In genomic region chr11:67628710-67629385, GRCh38 we compare ENCODE assay signal across 1 cellular context.
TF ChIP-seq lines count a peak whose summit lies in the region.

No MANE protein-coding gene starts in this region.

TF ChIP-seq in HepG2, 621 proteins besides CTCF, POLR2A, EP300 and RAD21 (continues in another document):
- TF ChIP-seq ZBTB40 (IDR thresholded peaks at IDR 0.05), result no peak
- TF ChIP-seq ZBTB40 (CRISPR knock-in tag; IDR thresholded peaks at IDR 0.05), result no peak
- TF ChIP-seq ZNF709 (CRISPR knock-in tag; IDR thresholded peaks at IDR 0.05), result no peak
- TF ChIP-seq MXI1 (IDR thresholded peaks at IDR 0.05; ENCODE audit: borderline replicate concordance, low read depth, low read length), result no peak
- no peak for TF ChIP-seq ZKSCAN1 (IDR thresholded peaks at IDR 0.05; ENCODE audit: low read length)
- TF ChIP-seq HNRNPL (IDR thresholded peaks at IDR 0.05; ENCODE audit: low read depth, low read length), result peak; percentile 71; the same call in 1 of the 2 replicates
- TF ChIP-seq, protein P1, sequence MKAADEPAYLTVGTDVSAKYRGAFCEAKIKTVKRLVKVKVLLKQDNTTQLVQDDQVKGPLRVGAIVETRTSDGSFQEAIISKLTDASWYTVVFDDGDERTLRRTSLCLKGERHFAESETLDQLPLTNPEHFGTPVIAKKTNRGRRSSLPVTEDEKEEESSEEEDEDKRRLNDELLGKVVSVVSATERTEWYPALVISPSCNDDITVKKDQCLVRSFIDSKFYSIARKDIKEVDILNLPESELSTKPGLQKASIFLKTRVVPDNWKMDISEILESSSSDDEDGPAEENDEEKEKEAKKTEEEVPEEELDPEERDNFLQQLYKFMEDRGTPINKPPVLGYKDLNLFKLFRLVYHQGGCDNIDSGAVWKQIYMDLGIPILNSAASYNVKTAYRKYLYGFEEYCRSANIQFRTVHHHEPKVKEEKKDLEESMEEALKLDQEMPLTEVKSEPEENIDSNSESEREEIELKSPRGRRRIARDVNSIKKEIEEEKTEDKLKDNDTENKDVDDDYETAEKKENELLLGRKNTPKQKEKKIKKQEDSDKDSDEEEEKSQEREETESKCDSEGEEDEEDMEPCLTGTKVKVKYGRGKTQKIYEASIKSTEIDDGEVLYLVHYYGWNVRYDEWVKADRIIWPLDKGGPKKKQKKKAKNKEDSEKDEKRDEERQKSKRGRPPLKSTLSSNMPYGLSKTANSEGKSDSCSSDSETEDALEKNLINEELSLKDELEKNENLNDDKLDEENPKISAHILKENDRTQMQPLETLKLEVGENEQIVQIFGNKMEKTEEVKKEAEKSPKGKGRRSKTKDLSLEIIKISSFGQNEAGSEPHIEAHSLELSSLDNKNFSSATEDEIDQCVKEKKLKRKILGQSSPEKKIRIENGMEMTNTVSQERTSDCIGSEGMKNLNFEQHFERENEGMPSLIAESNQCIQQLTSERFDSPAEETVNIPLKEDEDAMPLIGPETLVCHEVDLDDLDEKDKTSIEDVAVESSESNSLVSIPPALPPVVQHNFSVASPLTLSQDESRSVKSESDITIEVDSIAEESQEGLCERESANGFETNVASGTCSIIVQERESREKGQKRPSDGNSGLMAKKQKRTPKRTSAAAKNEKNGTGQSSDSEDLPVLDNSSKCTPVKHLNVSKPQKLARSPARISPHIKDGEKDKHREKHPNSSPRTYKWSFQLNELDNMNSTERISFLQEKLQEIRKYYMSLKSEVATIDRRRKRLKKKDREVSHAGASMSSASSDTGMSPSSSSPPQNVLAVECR (CRISPR knock-in tag; IDR thresholded peaks at IDR 0.05; ENCODE audit: borderline replicate concordance), result 0 out of 2 replicates have a peak, but pooled peaks have one; percentile 3
- TF ChIP-seq FOXO1 (CRISPR knock-in tag; IDR thresholded peaks at IDR 0.05), result no peak
- no peak for TF ChIP-seq KDM1A (CRISPR knock-in tag; IDR thresholded peaks at IDR 0.05)
- TF ChIP-seq ZNF234 (CRISPR knock-in tag; conservative IDR thresholded peaks at IDR 0.05), result 0 out of 2 replicates have a peak, but pooled peaks have one; percentile 39
- TF ChIP-seq ZNF879 (CRISPR knock-in tag; IDR thresholded peaks at IDR 0.05), result no peak
- no peak for TF ChIP-seq ZNF562 (CRISPR knock-in tag; IDR thresholded peaks at IDR 0.05; ENCODE audit: borderline replicate concordance)
- TF ChIP-seq FOXA1 (IDR thresholded peaks at IDR 0.05), result no peak
- TF ChIP-seq FOXA1 (CRISPR knock-in tag; IDR thresholded peaks at IDR 0.05), result no peak
- TF ChIP-seq ZNF280D (CRISPR knock-in tag; IDR thresholded peaks at IDR 0.05), result no peak; the same call in 1 of the 2 replicates
- TF ChIP-seq, protein P2, sequence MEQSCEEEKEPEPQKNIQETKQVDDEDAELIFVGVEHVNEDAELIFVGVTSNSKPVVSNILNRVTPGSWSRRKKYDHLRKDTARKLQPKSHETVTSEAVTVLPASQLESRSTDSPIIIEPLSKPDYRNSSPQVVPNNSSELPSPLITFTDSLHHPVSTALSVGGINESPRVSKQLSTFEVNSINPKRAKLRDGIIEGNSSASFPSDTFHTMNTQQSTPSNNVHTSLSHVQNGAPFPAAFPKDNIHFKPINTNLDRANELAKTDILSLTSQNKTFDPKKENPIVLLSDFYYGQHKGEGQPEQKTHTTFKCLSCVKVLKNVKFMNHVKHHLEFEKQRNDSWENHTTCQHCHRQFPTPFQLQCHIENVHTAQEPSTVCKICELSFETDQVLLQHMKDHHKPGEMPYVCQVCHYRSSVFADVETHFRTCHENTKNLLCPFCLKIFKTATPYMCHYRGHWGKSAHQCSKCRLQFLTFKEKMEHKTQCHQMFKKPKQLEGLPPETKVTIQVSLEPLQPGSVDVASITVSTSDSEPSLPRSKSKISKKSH (CRISPR knock-in tag; IDR thresholded peaks at IDR 0.05; ENCODE audit: borderline replicate concordance), result 0 out of 2 replicates have a peak, but pooled peaks have one; percentile 1
- no peak for TF ChIP-seq MAFK (conservative IDR thresholded peaks at IDR 0.05 in 1 of 2, IDR thresholded peaks at IDR 0.05 in 1 of 2; ENCODE audit: low read length in 2 of 2)
- no peak for TF ChIP-seq NFKBIZ (CRISPR knock-in tag; IDR thresholded peaks at IDR 0.05)
- no peak for TF ChIP-seq ZFYVE20 (CRISPR knock-in tag; IDR thresholded peaks at IDR 0.05; ENCODE audit: borderline replicate concordance, low read depth)
- TF ChIP-seq AGO2 (optimal IDR thresholded peaks at IDR 0.05; ENCODE audit: low read depth, low read length), result peak; percentile 39
- TF ChIP-seq WIZ (CRISPR knock-in tag; IDR thresholded peaks at IDR 0.05), result no peak
- TF ChIP-seq ZFP91 (CRISPR knock-in tag; IDR thresholded peaks at IDR 0.05; ENCODE audit: borderline replicate concordance), result peak; percentile 10; the same call in 1 of the 2 replicates
- TF ChIP-seq, protein P3, sequence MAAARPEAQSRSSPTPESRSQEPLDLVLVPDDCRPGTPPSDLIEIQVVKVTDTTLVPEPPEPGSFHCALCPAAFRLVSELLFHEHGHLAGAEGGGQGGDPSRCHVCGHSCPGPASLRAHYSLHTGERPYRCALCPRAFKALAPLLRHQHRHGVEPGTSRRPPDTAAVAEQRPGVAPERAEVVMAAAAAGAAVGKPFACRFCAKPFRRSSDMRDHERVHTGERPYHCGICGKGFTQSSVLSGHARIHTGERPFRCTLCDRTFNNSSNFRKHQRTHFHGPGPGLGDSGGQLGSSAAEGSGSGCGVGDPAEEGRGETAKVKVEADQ (CRISPR knock-in tag; IDR thresholded peaks at IDR 0.05; ENCODE audit: borderline replicate concordance), result no peak
- TF ChIP-seq ZNF431 (CRISPR knock-in tag; IDR thresholded peaks at IDR 0.05; ENCODE audit: borderline replicate concordance, low read depth), result no peak
- TF ChIP-seq, protein P4, sequence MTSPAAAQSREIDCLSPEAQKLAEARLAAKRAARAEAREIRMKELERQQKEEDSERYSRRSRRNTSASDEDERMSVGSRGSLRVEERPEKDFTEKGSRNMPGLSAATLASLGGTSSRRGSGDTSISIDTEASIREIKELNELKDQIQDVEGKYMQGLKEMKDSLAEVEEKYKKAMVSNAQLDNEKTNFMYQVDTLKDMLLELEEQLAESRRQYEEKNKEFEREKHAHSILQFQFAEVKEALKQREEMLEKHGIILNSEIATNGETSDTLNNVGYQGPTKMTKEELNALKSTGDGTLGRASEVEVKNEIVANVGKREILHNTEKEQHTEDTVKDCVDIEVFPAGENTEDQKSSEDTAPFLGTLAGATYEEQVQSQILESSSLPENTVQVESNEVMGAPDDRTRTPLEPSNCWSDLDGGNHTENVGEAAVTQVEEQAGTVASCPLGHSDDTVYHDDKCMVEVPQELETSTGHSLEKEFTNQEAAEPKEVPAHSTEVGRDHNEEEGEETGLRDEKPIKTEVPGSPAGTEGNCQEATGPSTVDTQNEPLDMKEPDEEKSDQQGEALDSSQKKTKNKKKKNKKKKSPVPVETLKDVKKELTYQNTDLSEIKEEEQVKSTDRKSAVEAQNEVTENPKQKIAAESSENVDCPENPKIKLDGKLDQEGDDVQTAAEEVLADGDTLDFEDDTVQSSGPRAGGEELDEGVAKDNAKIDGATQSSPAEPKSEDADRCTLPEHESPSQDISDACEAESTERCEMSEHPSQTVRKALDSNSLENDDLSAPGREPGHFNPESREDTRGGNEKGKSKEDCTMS (CRISPR knock-in tag; conservative IDR thresholded peaks at IDR 0.05), result no peak
- no peak for TF ChIP-seq GABPA (IDR thresholded peaks at IDR 0.05; ENCODE audit: low read depth, low read length)
- TF ChIP-seq GABPA (CRISPR knock-in tag; IDR thresholded peaks at IDR 0.05; ENCODE audit: low read depth), result no peak
- no peak for TF ChIP-seq ARHGAP35 (CRISPR knock-in tag; IDR thresholded peaks at IDR 0.05; ENCODE audit: borderline replicate concordance)
- 0 out of 2 replicates have a peak, but pooled peaks have one; percentile 31 for TF ChIP-seq ZNF383 (CRISPR knock-in tag; IDR thresholded peaks at IDR 0.05; ENCODE audit: borderline replicate concordance)
- 0 out of 2 replicates have a peak, but pooled peaks have one; percentile 18 for TF ChIP-seq ZNF138 (CRISPR knock-in tag; IDR thresholded peaks at IDR 0.05; ENCODE audit: low read depth)
- no peak for TF ChIP-seq ARNT2 (CRISPR knock-in tag; IDR thresholded peaks at IDR 0.05; ENCODE audit: low read depth)
- no peak for TF ChIP-seq ZNF225 (CRISPR knock-in tag; IDR thresholded peaks at IDR 0.05)
- TF ChIP-seq, protein P5, sequence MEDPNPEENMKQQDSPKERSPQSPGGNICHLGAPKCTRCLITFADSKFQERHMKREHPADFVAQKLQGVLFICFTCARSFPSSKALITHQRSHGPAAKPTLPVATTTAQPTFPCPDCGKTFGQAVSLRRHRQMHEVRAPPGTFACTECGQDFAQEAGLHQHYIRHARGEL (CRISPR knock-in tag; IDR thresholded peaks at IDR 0.05), result no peak
- no peak for TF ChIP-seq TEAD3 (CRISPR knock-in tag; optimal IDR thresholded peaks at IDR 0.05; ENCODE audit: borderline replicate concordance)
